In the genomic region with DNA sequence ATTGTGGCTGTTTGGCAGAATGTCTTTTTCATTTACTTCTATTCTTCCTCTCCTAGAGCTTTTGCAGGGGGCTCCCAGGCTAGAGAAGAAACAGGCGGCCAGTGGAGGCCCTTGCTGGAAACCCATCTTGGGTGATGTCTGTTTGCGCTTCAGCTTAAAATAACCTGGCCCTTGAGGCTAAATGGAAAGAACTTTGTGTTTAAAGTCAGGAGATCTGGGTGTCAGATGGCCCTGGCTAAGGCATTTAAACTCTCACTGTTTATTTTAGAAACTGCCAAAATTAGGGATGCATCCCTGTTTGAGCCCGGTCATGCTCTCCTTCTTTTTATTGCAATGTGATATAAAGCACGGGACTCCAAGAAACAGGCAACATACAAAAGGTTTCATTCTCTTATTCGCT, we compare ENCODE assay signal across 23 cellular contexts.
DNase-seq lines count a peak whose midpoint lies in the region; ATAC-seq, FAIRE-seq and TF ChIP-seq lines count a peak whose summit lies in the region.
"Had no signal": no experiment of that assay in that cellular context is flagged by ENCODE, and none has a peak within 500 bp of the region (broad histone marks: within the 10 kb centered on the region; RNA-seq: fewer than 3 reads in every experiment).

No MANE protein-coding gene starts in this region.

- H3K27ac ChIP-seq in left ventricle myocardium inferior (replicated peaks) (no peak overlapping the region), esophagus muscularis mucosa (replicated peaks in 1 of 4) (peak overlapping the region; percentile 74 to 82 (median 78)), rectal smooth muscle tissue (ENCODE audit: low read depth, low read length) (peak overlapping the region; percentile 15), small intestine (ENCODE audit: low read depth in 1 of 2, low read length in 1 of 2) (no peak overlapping the region)
- H3K27ac ChIP-seq: GM23248 had no signal

- 51% methylated on average over 5 of the region's 5 CpGs for WGBS in esophagus muscularis mucosa
- 77 to 85% (median 82%) methylated on average over 5 of the region's 5 CpGs for WGBS in small intestine, 3 donors

- no peaks in the 10 kb centered on the region for H3K4me1 ChIP-seq in left ventricle myocardium inferior
- peaks cover 0 to 44% (median 39%) of the 10 kb centered on the region in 4 donors for H3K4me1 ChIP-seq in esophagus muscularis mucosa
- no peaks in the 10 kb centered on the region for H3K4me1 ChIP-seq in rectal smooth muscle tissue (ENCODE audit: control insufficient read depth, insufficient read depth, low read length)
- no peaks in the 10 kb centered on the region for H3K4me1 ChIP-seq in small intestine (ENCODE audit: control insufficient read depth in 2 of 2, insufficient read depth in 1 of 2, low read depth in 1 of 2, low read length in 1 of 2)
- H3K4me1 ChIP-seq: BE2C had no signal

- TF ChIP-seq CTCF in left ventricle myocardium inferior (IDR thresholded peaks at IDR 0.05; ENCODE audit: borderline replicate concordance) (no peak), esophagus muscularis mucosa (IDR thresholded peaks at IDR 0.05) (no peak)

- ATAC-seq in left ventricle myocardium superior (peak; percentile 66), GM18870 (IDR thresholded peaks at IDR 0.05; ENCODE audit: unreplicated experiment) (no peak), HG03280 (IDR thresholded peaks at IDR 0.05; ENCODE audit: unreplicated experiment) (no peak)

- no peak for TF ChIP-seq EP300 in esophagus muscularis mucosa (IDR thresholded peaks at IDR 0.05)

- intact Hi-C loops in left ventricle myocardium superior (cut with micrococcal nuclease), result no loop called here
- intact Hi-C loops in left ventricle myocardium inferior (cut with micrococcal nuclease), result no loop called here
- intact Hi-C loops in esophagus muscularis mucosa (cut with DNase I), result no loop called here

- H3K36me3 ChIP-seq in left ventricle myocardium inferior (no peaks in the 10 kb centered on the region), esophagus muscularis mucosa (no peaks in the 10 kb centered on the region), rectal smooth muscle tissue (ENCODE audit: control insufficient read depth, insufficient read depth, low read length) (no peaks in the 10 kb centered on the region), small intestine (ENCODE audit: control insufficient read depth in 2 of 2, insufficient read depth in 2 of 2, low read length in 2 of 2) (no peaks in the 10 kb centered on the region)
- H3K36me3 ChIP-seq: BE2C had no signal

- H3K4me3 ChIP-seq in left ventricle myocardium inferior (no peak overlapping the region), esophagus muscularis mucosa (no peak overlapping the region), rectal smooth muscle tissue (ENCODE audit: low read length) (no peak overlapping the region), small intestine (ENCODE audit: low read depth in 1 of 2, low read length in 2 of 2) (no peak overlapping the region)
- H3K4me3 ChIP-seq: GM23248 had no signal

- DNase-seq in left ventricle myocardium superior (no peak), left ventricle myocardium inferior (no peak), esophagus muscularis mucosa (ENCODE audit: extremely low spot score) (no peak), small intestine (no peak)
- DNase-seq: BE2C; C1 segment of cervical spinal cord; CD4-positive, CD25-positive, alpha-beta regulatory T cell; CD8-positive, alpha-beta memory T cell; COR-L47; DMS 273 treated with DMSO at 0.1 percent for 48 hours; DMS53; DND-41; EL; GM23248; HCEC 1CT; IMR-90 had no signal

- no peak for FAIRE-seq in small intestine (lab: Jason Lieb, UNC)
- FAIRE-seq: G401.6, GM12891, H54, HTR-8/SVneo had no signal

- no peak for TF ChIP-seq POLR2A in esophagus muscularis mucosa (IDR thresholded peaks at IDR 0.05; ENCODE audit: low read depth)

- H3K9me3 ChIP-seq in left ventricle myocardium inferior (replicated peaks), result peaks cover 3% of the 10 kb centered on the region
- H3K9me3 ChIP-seq in esophagus muscularis mucosa, result peaks cover 0 to 5% (median 0%) of the 10 kb centered on the region in 4 donors
- H3K9me3 ChIP-seq in small intestine (ENCODE audit: control insufficient read depth, low read depth), result no peaks in the 10 kb centered on the region
- H3K9me3 ChIP-seq: BE2C had no signal

- H3K9ac ChIP-seq in rectal smooth muscle tissue (ENCODE audit: low read length), result no peak overlapping the region
- H3K9ac ChIP-seq: GM23248 had no signal

- H3K27me3 ChIP-seq in left ventricle myocardium inferior (ENCODE audit: low read depth) (no peaks in the 10 kb centered on the region), esophagus muscularis mucosa (no peaks in the 10 kb centered on the region), rectal smooth muscle tissue (ENCODE audit: control insufficient read depth, insufficient read depth, low read length) (no peaks in the 10 kb centered on the region), small intestine (ENCODE audit: control insufficient read depth in 2 of 2, insufficient read depth in 2 of 2, low read length in 2 of 2) (no peaks in the 10 kb centered on the region)
- H3K27me3 ChIP-seq: BE2C had no signal

Comparison
In these comparisons a context has a peak if more than half of its experiments do, and no peak if none do; other contexts are left out.
1. H3K27ac ChIP-seq: peak in esophagus muscularis mucosa (4 of 4) and rectal smooth muscle tissue (single experiment); none in left ventricle myocardium inferior (single experiment) and small intestine (0 of 2).